ENCODE assay signal across 2 cellular contexts in genomic region chr6:27195547-27195946, GRCh38. TPM values are rescaled to one million over a fixed set of nuclear protein-coding genes. Genes with fewer than 3 reads are reported as not detected.
"Had no signal": no experiment of that assay in that cellular context is flagged by ENCODE, and none has a peak within 500 bp of the region (broad histone marks: within the 10 kb centered on the region; RNA-seq: fewer than 3 reads in every experiment).

No MANE protein-coding gene starts in this region.

RNA-seq across cellular contexts. Expression of gene PRSS16, which starts 52.0 kb away (rescaled TPM):
- total RNA-seq: HFFc6 had no signal
- polyA plus RNA-seq: GM23248 had no signal
